8 cellular contexts compared by ENCODE assay signal in the genomic region with DNA sequence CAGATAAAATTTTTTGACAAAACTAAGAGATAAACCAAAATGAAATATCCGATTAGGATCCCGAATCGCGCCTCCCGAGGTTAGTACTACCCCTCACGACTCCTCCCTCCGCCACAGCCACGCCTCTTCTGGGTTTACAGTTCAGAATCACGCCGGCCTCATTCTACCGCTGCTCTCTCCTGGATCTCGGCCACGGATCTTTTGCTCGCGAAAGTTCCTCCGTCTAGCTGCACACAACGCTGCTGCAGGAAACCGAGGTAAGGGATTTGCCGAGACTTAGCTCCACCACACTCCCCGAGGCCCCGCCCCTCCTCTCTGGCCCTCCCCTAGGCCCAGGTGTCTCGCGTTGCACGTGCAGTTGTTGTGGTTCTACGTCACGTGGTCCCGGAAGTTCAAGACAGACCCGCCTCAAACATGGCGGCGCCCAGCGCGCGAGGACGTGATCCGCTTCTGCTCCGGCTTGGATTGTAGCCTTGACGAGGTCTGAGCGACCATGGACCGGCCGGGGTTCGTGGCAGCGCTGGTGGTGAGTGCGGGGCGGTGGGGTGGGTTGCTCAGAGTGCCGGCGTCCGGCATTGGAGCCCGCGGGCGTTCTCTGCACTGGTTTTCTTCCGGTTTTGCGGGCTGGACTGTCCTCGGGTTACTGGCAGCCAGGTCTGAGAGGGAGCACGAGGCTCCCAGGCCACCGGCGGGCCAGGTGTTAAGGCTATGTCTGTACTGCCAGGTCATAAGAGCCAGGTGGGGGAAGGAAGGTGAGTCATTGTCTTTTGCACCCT. TPM values are rescaled to one million over a fixed set of nuclear protein-coding genes. Genes with fewer than 3 reads are reported as not detected.
A peak's percentile ranks its signal among the peaks of the same experiment; 100 is the strongest.
DNase-seq lines count a peak whose midpoint lies in the region; ATAC-seq lines count a peak whose summit lies in the region.

A gene with protein sequence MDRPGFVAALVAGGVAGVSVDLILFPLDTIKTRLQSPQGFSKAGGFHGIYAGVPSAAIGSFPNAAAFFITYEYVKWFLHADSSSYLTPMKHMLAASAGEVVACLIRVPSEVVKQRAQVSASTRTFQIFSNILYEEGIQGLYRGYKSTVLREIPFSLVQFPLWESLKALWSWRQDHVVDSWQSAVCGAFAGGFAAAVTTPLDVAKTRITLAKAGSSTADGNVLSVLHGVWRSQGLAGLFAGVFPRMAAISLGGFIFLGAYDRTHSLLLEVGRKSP (plus strand): TSS at position 400 of the 776 bp plus-strand sequence. CDS start 94 bp downstream, at position 494.

- H3K9me3 Mint-ChIP-seq in activated CD4-positive, alpha-beta T cell treated with anti-CD3 and anti-CD28 coated beads, Interleukin-2, amount 10 ng/mL, durations not matched to agents 7 days and 5 days, result peaks cover 7% of the 10 kb centered on the region

- CTCF ChIA-PET in activated CD4-positive, alpha-beta T cell treated with anti-CD3 and anti-CD28 coated beads, Interleukin-2, amount 10 ng/mL, durations not matched to agents 7 days and 5 days (lab: Charles Lee), result interaction anchor here (0.8 to 1.0 kb wide), 2 partner anchors 9 to 533 kb away, joined by 3 read pairs; no protein-coding TSS in a partner anchor

- POLR2A ChIA-PET in activated CD4-positive, alpha-beta T cell treated with anti-CD3 and anti-CD28 coated beads, Interleukin-2, amount 10 ng/mL, durations not matched to agents 7 days and 5 days (lab: Charles Lee), result no interaction called here

- peaks cover 25% of the 10 kb centered on the region for H3K36me3 Mint-ChIP-seq in activated CD4-positive, alpha-beta T cell treated with anti-CD3 and anti-CD28 coated beads, Interleukin-2, amount 10 ng/mL, durations not matched to agents 7 days and 5 days (ENCODE audit: low read depth)

- no peaks in the 10 kb centered on the region for H3K9me3 ChIP-seq in BLaER1

- ATAC-seq in GM19328 (IDR thresholded peaks at IDR 0.05; ENCODE audit: unreplicated experiment) (peak; percentile 99), HG03520 (IDR thresholded peaks at IDR 0.05; ENCODE audit: unreplicated experiment) (peak; percentile 99)

- H3K27ac ChIP-seq in BLaER1, result peak within 1 kb of the TSS; percentile 86

- H4K20me1 ChIP-seq in BLaER1, result no peaks in the 10 kb centered on the region

- peak within 1 kb of the TSS; percentile 90 for H3K4me3 ChIP-seq in BLaER1

- peaks cover 18% of the 10 kb centered on the region for H3K4me1 ChIP-seq in BLaER1

- peak; percentile 93 for DNase-seq in NCI-H69 (lab: John Stamatoyannopoulos, UW)
- peak; percentile 99 for DNase-seq in activated CD4-positive, alpha-beta T cell treated with anti-CD3 and anti-CD28 coated beads, Interleukin-2, amount 10 ng/mL, durations not matched to agents 7 days and 5 days
- peak; percentile 56 for DNase-seq in cortex of kidney (lab: John Stamatoyannopoulos, UW)
- DNase-seq in left kidney (ENCODE audit: low read depth, low spot score), result peak; percentile 99
- peak; percentile 96 to 97 for DNase-seq in stimulated activated CD4-positive, alpha-beta T cell treated with anti-CD3 and anti-CD28 coated beads, Interleukin-2, amount 100 ng/mL, for 24 hours

- H3K4me3 Mint-ChIP-seq in activated CD4-positive, alpha-beta T cell treated with anti-CD3 and anti-CD28 coated beads, Interleukin-2, amount 10 ng/mL, durations not matched to agents 7 days and 5 days, result peak within 1 kb of the TSS; percentile 92

- no peaks in the 10 kb centered on the region for H3K27me3 Mint-ChIP-seq in activated CD4-positive, alpha-beta T cell treated with anti-CD3 and anti-CD28 coated beads, Interleukin-2, amount 10 ng/mL, durations not matched to agents 7 days and 5 days

- H3K9ac ChIP-seq in BLaER1, result peak within 1 kb of the TSS; percentile 88

- peaks cover 24% of the 10 kb centered on the region for H3K4me1 Mint-ChIP-seq in activated CD4-positive, alpha-beta T cell treated with anti-CD3 and anti-CD28 coated beads, Interleukin-2, amount 10 ng/mL, durations not matched to agents 7 days and 5 days

- H3K27me3 ChIP-seq in BLaER1, result no peaks in the 10 kb centered on the region

- H3K27ac Mint-ChIP-seq in activated CD4-positive, alpha-beta T cell treated with anti-CD3 and anti-CD28 coated beads, Interleukin-2, amount 10 ng/mL, durations not matched to agents 7 days and 5 days, result peak within 1 kb of the TSS; percentile 97

- H3K36me3 ChIP-seq in BLaER1, result peaks cover 30% of the 10 kb centered on the region

- H3K4me2 ChIP-seq in BLaER1, result peak within 1 kb of the TSS; percentile 88

RNA-seq across cellular contexts. Expression of the gene that starts here (rescaled TPM):
- total RNA-seq in activated CD4-positive, alpha-beta T cell treated with anti-CD3 and anti-CD28 coated beads, Interleukin-2, amount 10 ng/mL, durations not matched to agents 7 days and 5 days, result 10 to 100 TPM; 11.7 to 12.0 TPM

Comparison
In these comparisons a context has a peak if more than half of its experiments do, and no peak if none do; other contexts are left out.
1. Peak in every context shown above with its lines: DNase-seq, ATAC-seq, H3K4me3 ChIP-seq and H3K27ac ChIP-seq.